In the genomic region with DNA sequence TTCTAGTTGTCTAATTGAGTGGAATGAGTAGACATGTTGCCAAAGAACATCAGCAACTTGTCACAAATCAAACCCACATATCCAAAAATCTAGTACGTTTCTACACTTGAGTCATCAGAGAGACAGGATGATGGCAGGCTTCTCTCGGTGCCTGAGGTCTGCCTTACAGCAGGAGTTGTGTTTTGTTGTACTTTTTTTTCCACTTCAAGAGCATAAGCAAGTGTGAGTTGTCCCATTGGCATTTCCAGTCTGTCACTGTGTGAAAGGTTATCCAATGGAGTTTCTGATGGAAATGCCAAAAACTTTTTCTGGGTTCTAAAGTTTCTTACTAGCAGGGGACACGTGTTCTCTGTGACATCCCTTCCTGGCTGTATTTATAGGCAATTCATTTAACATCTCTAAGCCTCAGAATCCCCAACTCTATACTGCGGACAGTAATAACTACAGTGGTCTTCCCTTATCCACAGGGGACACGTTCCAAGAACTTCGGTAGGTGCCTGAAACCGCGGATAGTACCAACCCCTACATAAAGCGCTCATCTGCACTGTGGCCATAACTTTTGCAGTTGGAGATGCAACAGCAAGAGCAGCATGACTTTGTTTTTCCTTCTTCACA, we compare ENCODE assay signal across 10 cellular contexts.
DNase-seq lines count a peak whose midpoint lies in the region; ATAC-seq and TF ChIP-seq lines count a peak whose summit lies in the region.
"Had no signal": no experiment of that assay in that cellular context is flagged by ENCODE, and none has a peak within 500 bp of the region (broad histone marks: within the 10 kb centered on the region; RNA-seq: fewer than 3 reads in every experiment).

No MANE protein-coding gene starts in this region.

- peaks cover 23% of the 10 kb centered on the region for H3K4me1 ChIP-seq in adipocyte (ENCODE audit: control insufficient read depth, insufficient read depth, low read length)

- POLR2A ChIA-PET in BJ (lab: Charles Lee), result no interaction called here

- no peaks in the 10 kb centered on the region for H3K27me3 ChIP-seq in BJ (ENCODE audit: control insufficient read depth, insufficient read depth, low read length)
- H3K27me3 ChIP-seq in adipocyte (replicated peaks; ENCODE audit: control insufficient read depth, insufficient read depth, low read length), result no peaks in the 10 kb centered on the region

- peak overlapping the region; percentile 52 for H3K9ac ChIP-seq in adipocyte (ENCODE audit: low read length)

- H3K4me3 ChIP-seq in BJ (ENCODE audit: low read depth, low read length) (no peak overlapping the region), adipocyte (ENCODE audit: low read length) (peak overlapping the region; percentile 22)

- intact Hi-C loops in cardiac septum (cut with DNase I), result no loop called here

- peak; percentile 69 for DNase-seq in BJ (ENCODE audit: low read depth)
- peak; percentile 76 for DNase-seq in LHCN-M2 (ENCODE audit: low read depth)
- DNase-seq in adipocyte (ENCODE audit: low read depth), result peak; percentile 63
- DNase-seq in myocyte (ENCODE audit: low read depth), result peak; percentile 35
- DNase-seq in HT-29 (ENCODE audit: low spot score), result no peak
- DNase-seq in globus pallidus (ENCODE audit: low spot score), result no peak
- no peak for DNase-seq in cardiac septum (ENCODE audit: low spot score)
- DNase-seq: hypothalamus, posterior cingulate gyrus had no signal

- H3K9me3 ChIP-seq in adipocyte (ENCODE audit: control insufficient read depth, low read length), result no peaks in the 10 kb centered on the region

- ATAC-seq in HG02798 (IDR thresholded peaks at IDR 0.05; ENCODE audit: poor library complexity, unreplicated experiment), result no peak

- H3K36me3 ChIP-seq in BJ (ENCODE audit: control insufficient read depth, insufficient read depth, low read length) (no peaks in the 10 kb centered on the region), adipocyte (ENCODE audit: control insufficient read depth, insufficient read depth, low read length, severe bottlenecking) (no peaks in the 10 kb centered on the region)

- CTCF ChIA-PET in BJ (lab: Yijun Ruan, JAX), result no interaction called here

- TF ChIP-seq CTCF in BJ (IDR thresholded peaks at IDR 0.05; ENCODE audit: insufficient read depth, low read depth, low read length), result no peak

Comparison
In these comparisons a context has a peak if more than half of its experiments do, and no peak if none do; other contexts are left out.
1. DNase-seq: peak in BJ (single experiment), LHCN-M2 (single experiment), adipocyte (single experiment) and myocyte (single experiment); none in HT-29 (single experiment), globus pallidus (single experiment) and cardiac septum (single experiment).